ENCODE assay signal across 21 cellular contexts in the genomic region with DNA sequence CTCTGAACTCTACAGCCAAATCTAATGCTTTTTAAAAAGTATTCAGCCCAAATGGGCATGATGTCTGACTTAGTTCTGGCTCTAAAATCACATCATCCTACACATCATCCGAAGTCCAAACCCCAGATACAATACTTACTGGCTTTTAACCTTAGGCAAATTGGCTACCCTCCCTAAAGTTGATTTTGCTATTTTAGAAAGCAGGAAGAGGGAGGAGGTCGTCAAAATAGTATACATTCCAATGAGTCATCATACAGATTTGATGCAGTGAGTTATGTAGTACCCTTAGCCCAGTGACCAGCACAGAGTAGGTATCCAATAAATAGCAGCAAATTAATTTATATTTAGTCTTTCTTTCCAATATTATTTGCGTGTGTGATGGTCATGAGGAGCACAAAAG.
DNase-seq lines count a peak whose midpoint lies in the region; ATAC-seq and TF ChIP-seq lines count a peak whose summit lies in the region.
"Had no signal": no experiment of that assay in that cellular context is flagged by ENCODE, and none has a peak within 500 bp of the region (broad histone marks: within the 10 kb centered on the region; RNA-seq: fewer than 3 reads in every experiment).

No MANE protein-coding gene starts in this region.

- H3K4me1 Mint-ChIP-seq in WTC11, result peaks cover 6% of the 10 kb centered on the region
- peaks cover 5% of the 10 kb centered on the region; the same call in 2 of the 3 replicates for H3K4me1 Mint-ChIP-seq in GM23338
- H3K4me1 Mint-ChIP-seq: activated CD4-positive, alpha-beta T cell treated with anti-CD3 and anti-CD28 coated beads, Interleukin-2, amount 10 ng/mL, durations not matched to agents 7 days and 5 days; stimulated activated naive B cell treated with anti-CD40 and anti-IgM and Interleukin-4, amounts not matched to agents 10 μg/mL and 1 μg/mL and 100 μg/mL, for 72 hours had no signal

- H3K4me3 Mint-ChIP-seq in WTC11, result no peak overlapping the region
- no peak overlapping the region for H3K4me3 Mint-ChIP-seq in GM23338
- H3K4me3 Mint-ChIP-seq: activated CD4-positive, alpha-beta T cell treated with anti-CD3 and anti-CD28 coated beads, Interleukin-2, amount 10 ng/mL, durations not matched to agents 7 days and 5 days; activated naive CD8-positive, alpha-beta T cell; stimulated activated naive B cell treated with anti-CD40 and anti-IgM and Interleukin-4, amounts not matched to agents 10 μg/mL and 1 μg/mL and 100 μg/mL, for 72 hours had no signal

- H3K27me3 Mint-ChIP-seq in WTC11 (ENCODE audit: low read depth) (no peaks in the 10 kb centered on the region; the same call in none of the 2 replicates), GM23338 (ENCODE audit: insufficient read depth, low read depth, poor library complexity) (peaks cover 5% of the 10 kb centered on the region)
- H3K27me3 Mint-ChIP-seq: activated CD4-positive, alpha-beta T cell treated with anti-CD3 and anti-CD28 coated beads, Interleukin-2, amount 10 ng/mL, durations not matched to agents 7 days and 5 days; activated naive CD8-positive, alpha-beta T cell; stimulated activated naive B cell treated with anti-CD40 and anti-IgM and Interleukin-4, amounts not matched to agents 10 μg/mL and 1 μg/mL and 100 μg/mL, for 72 hours had no signal

- TF ChIP-seq CTCF in AG04450 (IDR thresholded peaks at IDR 0.05; ENCODE audit: low read depth, low read length), result no peak
- no peak for TF ChIP-seq CTCF in mammary epithelial cell (conservative IDR thresholded peaks at IDR 0.05 in 1 of 2, IDR thresholded peaks at IDR 0.05 in 1 of 2; ENCODE audit: extremely low read depth in 1 of 2, insufficient read depth in 1 of 2, low read depth in 1 of 2, low read length in 2 of 2)
- TF ChIP-seq CTCF in WTC11 (IDR thresholded peaks at IDR 0.05), result no peak
- no peak for TF ChIP-seq CTCF in thyroid gland (IDR thresholded peaks at IDR 0.05)
- TF ChIP-seq CTCF in GM23338 (conservative IDR thresholded peaks at IDR 0.05; ENCODE audit: low read depth in 2 of 2), result no peak

- intact Hi-C loops in mammary epithelial cell (cut with micrococcal nuclease), result no loop called here
- intact Hi-C loops in Right ventricle myocardium inferior (cut with DNase I), result no loop called here
- intact Hi-C loops in thyroid gland (cut with DNase I), result no loop called here

- peak overlapping the region; percentile 60 for H3K4me2 ChIP-seq in mammary epithelial cell (ENCODE audit: insufficient read depth, low read depth, low read length)
- no peak overlapping the region for H3K4me2 ChIP-seq in GM23338
- H3K4me2 ChIP-seq: KMS-11 had no signal

- H3K27ac ChIP-seq in AG04450 (ENCODE audit: low read depth, low read length), result peak overlapping the region; percentile 23
- peak overlapping the region; percentile 0 for H3K27ac ChIP-seq in mammary epithelial cell (ENCODE audit: insufficient read depth, low read depth, low read length)
- H3K27ac ChIP-seq in thyroid gland, result no peak overlapping the region
- no peak overlapping the region for H3K27ac ChIP-seq in GM23338 (ENCODE audit: low read depth)
- H3K27ac ChIP-seq: heart right ventricle, KMS-11, upper lobe of right lung had no signal

- 31% methylated on average over 3 of the region's 3 CpGs for WGBS in mammary epithelial cell (ENCODE audit: low coverage, missing lambda C conversion rate)
- 62 to 63% methylated on average over 3 of the region's 3 CpGs for WGBS in thyroid gland, 2 donors

- no peaks in the 10 kb centered on the region for H4K20me1 ChIP-seq in mammary epithelial cell (ENCODE audit: insufficient read depth, low read length)
- H4K20me1 ChIP-seq in GM23338 (replicated peaks; ENCODE audit: insufficient read depth), result no peaks in the 10 kb centered on the region

- H2AFZ ChIP-seq in mammary epithelial cell (ENCODE audit: low read depth, low read length), result peak overlapping the region; percentile 2
- no peak overlapping the region for H2AFZ ChIP-seq in GM23338

- H3K27ac Mint-ChIP-seq in WTC11, result no peak overlapping the region
- no peak overlapping the region for H3K27ac Mint-ChIP-seq in GM23338
- H3K27ac Mint-ChIP-seq: activated CD4-positive, alpha-beta T cell treated with anti-CD3 and anti-CD28 coated beads, Interleukin-2, amount 10 ng/mL, durations not matched to agents 7 days and 5 days; activated naive CD8-positive, alpha-beta T cell; stimulated activated naive B cell treated with anti-CD40 and anti-IgM and Interleukin-4, amounts not matched to agents 10 μg/mL and 1 μg/mL and 100 μg/mL, for 72 hours had no signal

- H3K27me3 ChIP-seq in AG04450 (ENCODE audit: control insufficient read depth, insufficient read depth, low read length) (no peaks in the 10 kb centered on the region), mammary epithelial cell (ENCODE audit: insufficient read depth, low read length) (no peaks in the 10 kb centered on the region), thyroid gland (no peaks in the 10 kb centered on the region), GM23338 (ENCODE audit: insufficient read depth) (no peaks in the 10 kb centered on the region)
- H3K27me3 ChIP-seq: heart right ventricle, upper lobe of right lung had no signal

- BruUV-seq in mammary epithelial cell (replicated peaks; lab: Mats Ljungman, UMichigan), result no TSS peak

- H3K4me3 ChIP-seq in AG04450 (ENCODE audit: low read depth, low read length), result no peak overlapping the region
- no peak overlapping the region for H3K4me3 ChIP-seq in mammary epithelial cell (replicated peaks in 1 of 3; ENCODE audit: insufficient read depth in 1 of 3, low read depth in 2 of 3, low read length in 3 of 3)
- H3K4me3 ChIP-seq in thyroid gland (replicated peaks in 1 of 3), result no peak overlapping the region
- no peak overlapping the region for H3K4me3 ChIP-seq in GM23338
- H3K4me3 ChIP-seq: heart right ventricle, mucosa of descending colon, upper lobe of right lung had no signal

- in situ Hi-C loops in mammary epithelial cell (cut with MboI; ENCODE audit: low sequenced_read_pairs in 2 of 2), result no loop called here

- CTCF ChIA-PET in AG04450 (lab: Charles Lee), result no interaction called here
- CTCF ChIA-PET in mammary epithelial cell (lab: Charles Lee; ENCODE audit: low non-redundant PET), result no interaction called here
- CTCF ChIA-PET in WTC11 (lab: Charles Lee), result no interaction called here

- H3K9me3 ChIP-seq in AG04450 (ENCODE audit: control insufficient read depth, insufficient read depth, low read length) (no peaks in the 10 kb centered on the region), mammary epithelial cell (replicated peaks; ENCODE audit: insufficient read depth, low read length) (no peaks in the 10 kb centered on the region), thyroid gland (no peaks in the 10 kb centered on the region)
- H3K9me3 ChIP-seq: mucosa of descending colon, upper lobe of right lung had no signal

- no peak for DNase-seq in AG04450 (ENCODE audit: low read depth, low spot score)
- DNase-seq in NCI-H460 (ENCODE audit: extremely low read depth, low read depth), result peak; percentile 29
- DNase-seq in mammary epithelial cell, result peak; percentile 23
- DNase-seq in kidney glomerular epithelial cell (lab: John Stamatoyannopoulos, UW), result peak; percentile 47
- no peak for DNase-seq in WTC11 (ENCODE audit: low spot score)
- DNase-seq in Right ventricle myocardium inferior (ENCODE audit: missing footprints), result no peak
- DNase-seq in thyroid gland, result no peak
- DNase-seq in GM23338 (ENCODE audit: low spot score), result no peak
- DNase-seq: activated CD4-positive, alpha-beta T cell treated with anti-CD3 and anti-CD28 coated beads, Interleukin-2, amount 10 ng/mL, durations not matched to agents 7 days and 5 days; cerebellar nuclear complex; heart right ventricle; left cardiac atrium; mucosa of descending colon; NCI-H1417; NCI-H2171 treated with DMSO at 0.1 percent for 48 hours; occipital lobe; stimulated activated naive B cell treated with anti-CD40 and anti-IgM and Interleukin-4, amounts not matched to agents 10 μg/mL and 1 μg/mL and 100 μg/mL, for 72 hours; T1000; upper lobe of right lung had no signal

- TF ChIP-seq POLR2A in thyroid gland (IDR thresholded peaks at IDR 0.05), result no peak

- H3K9ac ChIP-seq in mammary epithelial cell (ENCODE audit: insufficient read depth, low read length), result no peak overlapping the region
- H3K9ac ChIP-seq: KMS-11 had no signal

- H3K9me3 Mint-ChIP-seq in WTC11 (peaks cover 33% of the 10 kb centered on the region), GM23338 (peaks cover 23% of the 10 kb centered on the region)
- H3K9me3 Mint-ChIP-seq: activated CD4-positive, alpha-beta T cell treated with anti-CD3 and anti-CD28 coated beads, Interleukin-2, amount 10 ng/mL, durations not matched to agents 7 days and 5 days had no signal

- POLR2A ChIA-PET in AG04450 (lab: Yijun Ruan, JAX) (no interaction called here), WTC11 (lab: Charles Lee) (no interaction called here)

- H3K4me1 ChIP-seq in mammary epithelial cell (ENCODE audit: insufficient read depth, low read length) (peaks cover 34% of the 10 kb centered on the region), thyroid gland (no peaks in the 10 kb centered on the region), GM23338 (ENCODE audit: insufficient read depth) (no peaks in the 10 kb centered on the region)
- H3K4me1 ChIP-seq: heart right ventricle, upper lobe of right lung had no signal

- H3K36me3 ChIP-seq in mammary epithelial cell (ENCODE audit: insufficient read depth, low read length) (no peaks in the 10 kb centered on the region), thyroid gland (no peaks in the 10 kb centered on the region), GM23338 (ENCODE audit: insufficient read depth) (no peaks in the 10 kb centered on the region)
- H3K36me3 ChIP-seq: heart right ventricle, upper lobe of right lung had no signal

- no peaks in the 10 kb centered on the region for H3K79me2 ChIP-seq in mammary epithelial cell (ENCODE audit: insufficient read depth, low read length)
- no peaks in the 10 kb centered on the region for H3K79me2 ChIP-seq in GM23338 (replicated peaks; ENCODE audit: insufficient read depth)

- peaks cover 4% of the 10 kb centered on the region; the same call in 1 of the 2 replicates for H3K36me3 Mint-ChIP-seq in WTC11
- H3K36me3 Mint-ChIP-seq in GM23338 (ENCODE audit: low read depth), result peaks cover 8% of the 10 kb centered on the region; the same call in 2 of the 3 replicates
- H3K36me3 Mint-ChIP-seq: activated naive CD8-positive, alpha-beta T cell; stimulated activated naive B cell treated with anti-CD40 and anti-IgM and Interleukin-4, amounts not matched to agents 10 μg/mL and 1 μg/mL and 100 μg/mL, for 72 hours had no signal

- peaks cover 2% of the 10 kb centered on the region; the same call in 1 of the 2 replicates for H3K9me2 ChIP-seq in GM23338 (ENCODE audit: insufficient read depth)

- no peaks in the 10 kb centered on the region for H3F3A ChIP-seq in GM23338 (replicated peaks; ENCODE audit: low read depth)

- dilution Hi-C loops in mammary epithelial cell (cut with HindIII; ENCODE audit: low sequenced_read_pairs), result no loop called here

- ATAC-seq in WTC11 (no peak), Right ventricle myocardium inferior (no peak), GM23338 (no peak)
- ATAC-seq: heart right ventricle; left cardiac atrium; mucosa of descending colon; stimulated activated naive B cell treated with anti-CD40 and anti-IgM and Interleukin-4, amounts not matched to agents 10 μg/mL and 1 μg/mL and 100 μg/mL, for 72 hours; upper lobe of right lung had no signal

TF ChIP-seq in WTC11, 78 proteins besides CTCF, POLR2A, EP300 and RAD21 (continues in another document):
- TF ChIP-seq TCF7 (CRISPR knock-in tag; IDR thresholded peaks at IDR 0.05; ENCODE audit: low read depth), result no peak

TF ChIP-seq in GM23338, 12 proteins besides CTCF, POLR2A, EP300 and RAD21 (continues in another document):
- no peak for TF ChIP-seq JUNB (IDR thresholded peaks at IDR 0.05; ENCODE audit: unreplicated experiment)

Comparison
In these comparisons a context has a peak if more than half of its experiments do, and no peak if none do; other contexts are left out.
1. DNase-seq: peak in NCI-H460 (single experiment), mammary epithelial cell (single experiment) and kidney glomerular epithelial cell (single experiment); none in AG04450 (single experiment), WTC11 (single experiment), Right ventricle myocardium inferior (single experiment), thyroid gland (0 of 2) and GM23338 (single experiment).
2. H3K27ac ChIP-seq: peak in AG04450 (single experiment) and mammary epithelial cell (single experiment); none in thyroid gland (0 of 3) and GM23338 (single experiment).